ENCODE assay signal across 8 cellular contexts in genomic region chr2:218981390-218982311, GRCh38. TPM values are rescaled to one million over a fixed set of nuclear protein-coding genes. Genes with fewer than 3 reads are reported as not detected.
A peak's percentile ranks its signal among the peaks of the same experiment; 100 is the strongest.
DNase-seq lines count a peak whose midpoint lies in the region; ATAC-seq lines count a peak whose summit lies in the region.

No MANE protein-coding gene starts in this region.

- DNase-seq in DMS53 (lab: John Stamatoyannopoulos, UW) = peak; percentile 75
- DNase-seq in DMS53 treated with DMSO at 0.1 percent for 48 hours (lab: John Stamatoyannopoulos, UW; ENCODE audit: unreplicated experiment) = no peak
- peak; percentile 21 for DNase-seq in T follicular helper cell (ENCODE audit: low read depth)
- DNase-seq in retina = peak; percentile 70
- DNase-seq in T-helper 9 cell = no peak

- ATAC-seq in esophagus mucosa (peak; percentile 70), HG03469 (IDR thresholded peaks at IDR 0.05; ENCODE audit: unreplicated experiment) (no peak), HG03565 (IDR thresholded peaks at IDR 0.05; ENCODE audit: unreplicated experiment) (no peak)

RNA-seq across cellular contexts. Expression of gene FEV, which starts 3.3 kb away (rescaled TPM):
- total RNA-seq in esophagus mucosa = not detected

RNA-seq across cellular contexts. Expression of gene CRYBA2, which starts 11.6 kb away (rescaled TPM):
- not detected for total RNA-seq in esophagus mucosa

RNA-seq across cellular contexts. Expression of gene CDK5R2, which starts 22.2 kb away (rescaled TPM):
- not detected for total RNA-seq in esophagus mucosa

RNA-seq across cellular contexts. Expression of gene CFAP65, which starts 59.7 kb away (rescaled TPM):
- not detected for total RNA-seq in esophagus mucosa

Comparison
In these comparisons a context has a peak if more than half of its experiments do, and no peak if none do; other contexts are left out.
1. DNase-seq: peak in DMS53 (single experiment), T follicular helper cell (single experiment) and retina (single experiment); none in DMS53 treated with DMSO at 0.1 percent for 48 hours (single experiment) and T-helper 9 cell (single experiment).